Comparison of ENCODE assay signal across 17 cellular contexts in genomic region chr21:17901458-17902092, GRCh38.
A peak's percentile ranks its signal among the peaks of the same experiment; 100 is the strongest.
DNase-seq lines count a peak whose midpoint lies in the region; FAIRE-seq and TF ChIP-seq lines count a peak whose summit lies in the region.
"Had no signal": no experiment of that assay in that cellular context is flagged by ENCODE, and none has a peak within 500 bp of the region (broad histone marks: within the 10 kb centered on the region; RNA-seq: fewer than 3 reads in every experiment).

No MANE protein-coding gene starts in this region.

- H2BK15ac ChIP-seq in H1 (ENCODE audit: low read length) = no peak overlapping the region

- 92% methylated on average over 10 of the region's 10 CpGs; no CpG with 5 or more reads in 1 of the 2 experiments for WGBS in H1 (ENCODE audit: extremely low coverage in 1 of 2, insufficient coverage in 1 of 2, insufficient read length in 1 of 2, insufficient replicate concordance in 2 of 2, low coverage in 1 of 2, low lambda C conversion rate in 2 of 2, missing lambda C conversion rate in 1 of 2), 2 experiments
- WGBS in trophoblast cell (ENCODE audit: extremely low coverage, insufficient coverage, insufficient read length) = no CpG with 5 or more reads among the region's 10 CpGs

- H2AK5ac ChIP-seq in H1 (ENCODE audit: low read depth, low read length) = no peak overlapping the region
- no peak overlapping the region for H2AK5ac ChIP-seq in trophoblast cell (ENCODE audit: low read length)

- no peaks in the 10 kb centered on the region for H3K23me2 ChIP-seq in H1 (ENCODE audit: low read depth, low read length)

- no peak overlapping the region for H4K12ac ChIP-seq in trophoblast cell (ENCODE audit: low read depth, low read length)

- H2BK20ac ChIP-seq in H1 (ENCODE audit: low read length) = peak overlapping the region; percentile 72; the same call in 1 of the 2 replicates

- H2BK120ac ChIP-seq in H1 (replicated peaks; ENCODE audit: low read depth, low read length) = no peak overlapping the region
- H2BK120ac ChIP-seq in trophoblast cell (ENCODE audit: insufficient read depth, low read length, poor library complexity) = no peak overlapping the region

- H4K20me1 ChIP-seq in OCI-LY7 (ENCODE audit: insufficient read depth, low read length) (no peaks in the 10 kb centered on the region), H1 (replicated peaks in 1 of 2; ENCODE audit: control insufficient read depth in 1 of 2, insufficient read depth in 2 of 2, low read length in 2 of 2) (no peaks in the 10 kb centered on the region)

- intact Hi-C loops in OCI-LY7 (cut with micrococcal nuclease; ENCODE audit: unreplicated experiment) = no loop called here

- CTCF ChIA-PET in OCI-LY7 (lab: Charles Lee; ENCODE audit: unreplicated experiment) = no interaction called here
- CTCF ChIA-PET in H1 (lab: Charles Lee; ENCODE audit: partially characterized antibody) = interaction anchor here (0.8 to 2.3 kb wide), 11 partner anchors 9 to 223 kb away, joined by 3 to 10 read pairs (median 3); no protein-coding TSS in a partner anchor

- DNase-seq in DMS53 (lab: John Stamatoyannopoulos, UW) (peak; percentile 8), DMS53 treated with DMSO at 0.1 percent for 48 hours (lab: John Stamatoyannopoulos, UW; ENCODE audit: unreplicated experiment) (no peak), OCI-LY7 (ENCODE audit: low spot score) (no peak), H1 (ENCODE audit: low read depth in 1 of 2, low spot score in 2 of 2) (no peak), trophoblast cell (peak; percentile 83 to 97), COLO668 (lab: John Stamatoyannopoulos, UW; ENCODE audit: unreplicated experiment) (no peak), nucleus accumbens (lab: John Stamatoyannopoulos, UW) (no peak)
- no peak for DNase-seq in stimulated activated CD4-positive, alpha-beta T cell treated with anti-CD3 and anti-CD28 coated beads, Interleukin-12 subunit alpha, Interleukin-12 subunit beta, amount 100 ng/mL, for 4 hours
- DNase-seq: Caco-2, KG1, Right ventricle myocardium superior, sigmoid colon had no signal

- no peak overlapping the region for H3K4me2 ChIP-seq in OCI-LY7 (ENCODE audit: low read length)
- H3K4me2 ChIP-seq in H1 (ENCODE audit: insufficient read depth in 1 of 2, low read depth in 2 of 2, low read length in 2 of 2) = no peak overlapping the region
- no peak overlapping the region for H3K4me2 ChIP-seq in trophoblast cell (ENCODE audit: low read length)

- H3K79me2 ChIP-seq in OCI-LY7 (ENCODE audit: insufficient read depth, low read depth, low read length) (no peaks in the 10 kb centered on the region), H1 (ENCODE audit: control insufficient read depth in 1 of 2, insufficient read depth in 2 of 2, low read length in 2 of 2) (no peaks in the 10 kb centered on the region), trophoblast cell (ENCODE audit: control insufficient read depth, insufficient read depth, low read length, poor library complexity) (no peaks in the 10 kb centered on the region)

- H3K9me3 ChIP-seq in OCI-LY7 (ENCODE audit: low read length) (no peaks in the 10 kb centered on the region), H1 (ENCODE audit: insufficient read depth in 2 of 2, low read depth in 1 of 2, low read length in 1 of 2) (peaks cover 0 to 5% of the 10 kb centered on the region in 2 experiments; a peak in 2 of 4 replicates), trophoblast cell (ENCODE audit: insufficient read depth, low read depth, low read length) (peaks cover 4% of the 10 kb centered on the region)
- H3K9me3 ChIP-seq: Caco-2, HAP-1 had no signal

- no peaks in the 10 kb centered on the region for H3K4me1 ChIP-seq in OCI-LY7 (ENCODE audit: insufficient read depth, low read length, poor library complexity, severe bottlenecking)
- H3K4me1 ChIP-seq in H1 (replicated peaks in 1 of 4; ENCODE audit: control insufficient read depth in 3 of 4, insufficient read depth in 4 of 4, low read length in 3 of 4) = peaks cover 0 to 4% (median 2%) of the 10 kb centered on the region in 4 experiments; a peak in 3 of 7 replicates
- peaks cover 7 to 13% of the 10 kb centered on the region in 2 experiments for H3K4me1 ChIP-seq in trophoblast cell (ENCODE audit: control insufficient read depth in 1 of 2, insufficient read depth in 2 of 2, low read length in 2 of 2)
- H3K4me1 ChIP-seq: Caco-2, sigmoid colon had no signal

- H3K79me1 ChIP-seq in H1 (ENCODE audit: low read depth, low read length) = no peaks in the 10 kb centered on the region
- H3K79me1 ChIP-seq in trophoblast cell (ENCODE audit: low read length) = peaks cover 2% of the 10 kb centered on the region

- H2BK12ac ChIP-seq in H1 (ENCODE audit: low read depth, low read length) = peak overlapping the region; percentile 92; the same call in 1 of the 2 replicates
- H2BK12ac ChIP-seq in trophoblast cell (ENCODE audit: low read length) = no peak overlapping the region

- H4K91ac ChIP-seq in H1 (replicated peaks; ENCODE audit: insufficient read length, low read length) (peak overlapping the region; percentile 69), trophoblast cell (ENCODE audit: low read depth, low read length) (no peak overlapping the region)

- no peak for TF ChIP-seq EP300 in H1 (IDR thresholded peaks at IDR 0.05; ENCODE audit: borderline replicate concordance in 1 of 2, low read depth in 2 of 2, low read length in 2 of 2)

- BruUV-seq in OCI-LY7 (replicated peaks; lab: Mats Ljungman, UMichigan) = no TSS peak

- no peak overlapping the region for H3K27ac ChIP-seq in OCI-LY7 (ENCODE audit: low read depth, low read length, poor library complexity, severe bottlenecking)
- H3K27ac ChIP-seq in H1 (ENCODE audit: low read depth, low read length) = peak overlapping the region; percentile 7; the same call in 1 of the 2 replicates
- peak overlapping the region; percentile 50 for H3K27ac ChIP-seq in trophoblast cell (ENCODE audit: low read depth, low read length)
- H3K27ac ChIP-seq: 22Rv1, thoracic aorta, VCaP had no signal

- H3K27me3 ChIP-seq in H1 (replicated peaks in 1 of 4; ENCODE audit: control insufficient read depth in 3 of 4, extremely low read depth in 1 of 4, insufficient read depth in 3 of 4, low read length in 3 of 4) = no peaks in the 10 kb centered on the region
- H3K27me3 ChIP-seq in trophoblast cell (ENCODE audit: insufficient read depth, low read length) = no peaks in the 10 kb centered on the region
- H3K27me3 ChIP-seq: sigmoid colon had no signal

- no peaks in the 10 kb centered on the region for H3K9me2 ChIP-seq in OCI-LY7 (ENCODE audit: insufficient read depth, low read length)

- no peaks in the 10 kb centered on the region for H3K36me3 ChIP-seq in OCI-LY7 (ENCODE audit: insufficient read depth, low read length)
- H3K36me3 ChIP-seq in H1 (ENCODE audit: control insufficient read depth in 2 of 4, insufficient read depth in 4 of 4, low read length in 3 of 4) = no peaks in the 10 kb centered on the region; a peak in 1 of 8 replicates
- H3K36me3 ChIP-seq in trophoblast cell (ENCODE audit: control insufficient read depth in 1 of 2, insufficient read depth in 2 of 2, low read length in 2 of 2) = no peaks in the 10 kb centered on the region
- H3K36me3 ChIP-seq: HAP-1, sigmoid colon, thoracic aorta had no signal

- H4K8ac ChIP-seq in H1 (ENCODE audit: extremely low read depth, insufficient read depth, low read length) (no peak overlapping the region), trophoblast cell (ENCODE audit: low read depth, low read length) (no peak overlapping the region)

- H3K4ac ChIP-seq in H1 (replicated peaks; ENCODE audit: insufficient read length, low read depth, low read length) = no peak overlapping the region
- no peak overlapping the region for H3K4ac ChIP-seq in trophoblast cell (ENCODE audit: low read depth, low read length)

- H3K23ac ChIP-seq in H1 (ENCODE audit: insufficient read length) (no peak overlapping the region), trophoblast cell (ENCODE audit: low read length) (no peak overlapping the region)

- H3K14ac ChIP-seq in H1 (ENCODE audit: insufficient read length) (no peak overlapping the region), trophoblast cell (ENCODE audit: low read length) (no peak overlapping the region)

- no peak overlapping the region for H4K5ac ChIP-seq in H1 (ENCODE audit: insufficient read length, low read depth, low read length)

- no peak for TF ChIP-seq POLR2A in H1 (IDR thresholded peaks at IDR 0.05; ENCODE audit: control extremely low read depth in 1 of 2, low read depth in 2 of 2, low read length in 2 of 2)

- H3K9ac ChIP-seq in H1 (replicated peaks in 1 of 4; ENCODE audit: extremely low read depth in 1 of 4, low read depth in 3 of 4, low read length in 3 of 4) (no peak overlapping the region), trophoblast cell (ENCODE audit: low read length) (no peak overlapping the region)

- POLR2A ChIA-PET in OCI-LY7 (lab: Charles Lee) = no interaction called here
- POLR2A ChIA-PET in H1 (lab: Charles Lee; ENCODE audit: partially characterized antibody) = interaction anchor here (2.1 kb wide), 1 partner anchor 82 kb away, joined by 6 read pairs; the partner anchor contains the start of gene C21orf91

- H3K4me3 ChIP-seq in OCI-LY7 (ENCODE audit: low read depth, low read length, poor library complexity, severe bottlenecking) (no peak overlapping the region), H1 (ENCODE audit: extremely low read depth in 1 of 4, insufficient read depth in 2 of 4, low read depth in 3 of 4, low read length in 4 of 4) (no peak overlapping the region), trophoblast cell (ENCODE audit: low read depth, low read length) (no peak overlapping the region)
- H3K4me3 ChIP-seq: HAP-1, sigmoid colon, thoracic aorta had no signal

- H3K18ac ChIP-seq in H1 (ENCODE audit: extremely low read depth, low read length) (no peak overlapping the region), trophoblast cell (ENCODE audit: low read length) (no peak overlapping the region)

- no peak for TF ChIP-seq RAD21 in H1 (IDR thresholded peaks at IDR 0.05 in 1 of 2, conservative IDR thresholded peaks at IDR 0.05 in 1 of 2; ENCODE audit: low read depth in 2 of 2, low read length in 2 of 2)

- no peak for TF ChIP-seq CTCF in OCI-LY7 (conservative IDR thresholded peaks at IDR 0.05; ENCODE audit: low read length)
- TF ChIP-seq CTCF in H1 (IDR thresholded peaks at IDR 0.05; ENCODE audit: control extremely low read depth in 1 of 3, insufficient read depth in 1 of 3, low read depth in 1 of 3, low read length in 3 of 3) = no peak

- H2BK5ac ChIP-seq in H1 (ENCODE audit: low read depth, low read length) (no peak overlapping the region; the same call in 1 of the 2 replicates), trophoblast cell (ENCODE audit: low read depth, low read length, poor library complexity) (no peak overlapping the region)

- no peak overlapping the region for H3K56ac ChIP-seq in H1 (replicated peaks; ENCODE audit: insufficient read length, low read depth, low read length)

- no peak for FAIRE-seq in H1 (lab: Jason Lieb, UNC)
- FAIRE-seq: endometrium had no signal

- peak overlapping the region; percentile 51; the same call in 1 of the 2 replicates for H2AFZ ChIP-seq in OCI-LY7 (ENCODE audit: low read length)
- H2AFZ ChIP-seq in H1 (ENCODE audit: low read length) = peak overlapping the region; percentile 40; the same call in 1 of the 2 replicates
- no peak overlapping the region for H2AFZ ChIP-seq in trophoblast cell (ENCODE audit: insufficient read depth, low read length, poor library complexity)

TF ChIP-seq in H1, 55 proteins besides CTCF, POLR2A, EP300 and RAD21 (continues in another document):
- TF ChIP-seq KDM1A (IDR thresholded peaks at IDR 0.05; ENCODE audit: borderline replicate concordance, low read length) = no peak

Comparison
In these comparisons a context has a peak if more than half of its experiments do, and no peak if none do; other contexts are left out.
1. DNase-seq: peak in DMS53 (single experiment) and trophoblast cell (2 of 2); none in DMS53 treated with DMSO at 0.1 percent for 48 hours (single experiment), OCI-LY7 (single experiment), H1 (0 of 2), COLO668 (single experiment), stimulated activated CD4-positive, alpha-beta T cell treated with anti-CD3 and anti-CD28 coated beads, Interleukin-12 subunit alpha, Interleukin-12 subunit beta, amount 100 ng/mL, for 4 hours (single experiment) and nucleus accumbens (0 of 56).